Comparison of ENCODE assay signal across 8 cellular contexts in genomic region chr16:29454835-29455234, GRCh38. TPM values are rescaled to one million over a fixed set of nuclear protein-coding genes. Genes with fewer than 3 reads are reported as not detected.
DNase-seq lines count a peak whose midpoint lies in the region; ATAC-seq and TF ChIP-seq lines count a peak whose summit lies in the region.
"Not testable (repeated sequence)": the region's sequence is repeated elsewhere in the genome, so short reads cannot be mapped to it uniquely, and the experiment has no call there.

No MANE protein-coding gene starts in this region.

- H4K20me1 ChIP-seq in GM23338 (replicated peaks; ENCODE audit: insufficient read depth), result not testable (repeated sequence)

- not testable (repeated sequence) for H3K36me3 Mint-ChIP-seq in GM23338 (ENCODE audit: low read depth); activated T-cell treated with anti-CD3 and anti-CD28 coated beads, Interleukin-2, amount 50 U/mL, for 4 hours (ENCODE audit: insufficient read depth)

- not testable (repeated sequence) for H2AFZ ChIP-seq in GM23338

- intact Hi-C loops in left lung (cut with DNase I), result not testable (repeated sequence)

- H3K9me2 ChIP-seq in GM23338 (ENCODE audit: insufficient read depth), result not testable (repeated sequence)

- not testable (repeated sequence) for TF ChIP-seq EP300 in upper lobe of left lung (IDR thresholded peaks at IDR 0.05)

- H3K4me3 Mint-ChIP-seq in GM23338; activated T-cell treated with anti-CD3 and anti-CD28 coated beads, Interleukin-2, amount 50 U/mL, for 4 hours: not testable (repeated sequence)

- H3K27me3 Mint-ChIP-seq in GM23338 (ENCODE audit: insufficient read depth, low read depth, poor library complexity); activated T-cell treated with anti-CD3 and anti-CD28 coated beads, Interleukin-2, amount 50 U/mL, for 4 hours (ENCODE audit: low read depth): not testable (repeated sequence)

- H3K9me3 Mint-ChIP-seq in GM23338; activated T-cell treated with anti-CD3 and anti-CD28 coated beads, Interleukin-2, amount 50 U/mL, for 4 hours: not testable (repeated sequence)

- not testable (repeated sequence) for DNase-seq in GM23338 (ENCODE audit: low spot score); activated T-cell treated with anti-CD3 and anti-CD28 coated beads, Interleukin-2, amount 50 U/mL, for 4 hours; left lung; upper lobe of left lung

- H3K4me1 Mint-ChIP-seq in GM23338; activated T-cell treated with anti-CD3 and anti-CD28 coated beads, Interleukin-2, amount 50 U/mL, for 4 hours (ENCODE audit: low read depth): not testable (repeated sequence)

- not testable (repeated sequence) for H3K79me2 ChIP-seq in GM23338 (replicated peaks; ENCODE audit: insufficient read depth)

- H3K9me3 ChIP-seq in left lung, upper lobe of left lung: not testable (repeated sequence)

- H3K4me3 ChIP-seq in GM23338, left lung, upper lobe of left lung: not testable (repeated sequence)

- ATAC-seq in GM18508 (IDR thresholded peaks at IDR 0.05; ENCODE audit: insufficient read depth, unreplicated experiment), result peak; percentile 30
- ATAC-seq in GM19438 (IDR thresholded peaks at IDR 0.05; ENCODE audit: low read depth, unreplicated experiment), result peak; percentile 62
- peak; percentile 74 for ATAC-seq in GM23338
- peak; percentile 66 for ATAC-seq in HG03045 (IDR thresholded peaks at IDR 0.05; ENCODE audit: unreplicated experiment)
- peak; percentile 42 for ATAC-seq in HG03520 (IDR thresholded peaks at IDR 0.05; ENCODE audit: unreplicated experiment)
- peak; percentile 81 to 82 for ATAC-seq in activated T-cell treated with anti-CD3 and anti-CD28 coated beads, Interleukin-2, amount 50 U/mL, for 4 hours
- peak; percentile 87 for ATAC-seq in left lung
- peak; percentile 92 to 94 for ATAC-seq in upper lobe of left lung (ENCODE audit: low FRiP score in 2 of 2)

- TF ChIP-seq POLR2A in upper lobe of left lung (IDR thresholded peaks at IDR 0.05), result not testable (repeated sequence)

- H3K36me3 ChIP-seq in GM23338 (ENCODE audit: insufficient read depth); left lung; upper lobe of left lung: not testable (repeated sequence)

- H3K27ac Mint-ChIP-seq in GM23338, result not testable (repeated sequence)

- H3F3A ChIP-seq in GM23338 (replicated peaks; ENCODE audit: low read depth), result not testable (repeated sequence)

- not testable (repeated sequence) for H3K27me3 ChIP-seq in GM23338 (ENCODE audit: insufficient read depth); left lung; upper lobe of left lung

- TF ChIP-seq CTCF in GM23338 (conservative IDR thresholded peaks at IDR 0.05; ENCODE audit: low read depth in 2 of 2); left lung (IDR thresholded peaks at IDR 0.05); upper lobe of left lung (IDR thresholded peaks at IDR 0.05): not testable (repeated sequence)

- H3K4me1 ChIP-seq in GM23338 (ENCODE audit: insufficient read depth); left lung; upper lobe of left lung: not testable (repeated sequence)

- no CpG with 5 or more reads among the region's 28 CpGs for WGBS in upper lobe of left lung, 2 donors

- H3K27ac ChIP-seq in GM23338 (ENCODE audit: low read depth); left lung; upper lobe of left lung: not testable (repeated sequence)

- H3K4me2 ChIP-seq in GM23338, result not testable (repeated sequence)

RNA-seq across cellular contexts. Expression of gene SLX1B, which starts 0.5 kb away (rescaled TPM):
- 62.6 and 65.9 TPM in 2 replicates for total RNA-seq in GM23338 (2014; rRNA removed; shearing (Covaris generic))
- polyA plus RNA-seq in GM23338 (2016; fragmentation: Nextera tagmentation; extraction: Ambion mirVana), result 2.8 and 2.9 TPM in 2 replicates
- 10 to 100 TPM; 36.1 to 55.8 (median 49.0) TPM for total RNA-seq in activated T-cell treated with anti-CD3 and anti-CD28 coated beads, Interleukin-2, amount 50 U/mL, for 4 hours
- total RNA-seq in left lung (10 to 100 TPM; 35.1 to 42.0 TPM), upper lobe of left lung (10 to 100 TPM in 4 of 6 donors, 1 to 10 TPM in 1, not detected in 1; 9.6 to 28.0 (median 12.3) TPM)

RNA-seq across cellular contexts. Expression of gene BOLA2, which starts 0.7 kb away (rescaled TPM):
- 22.1 and 25.4 TPM in 2 replicates for total RNA-seq in GM23338 (2014; rRNA removed; shearing (Covaris generic))
- polyA plus RNA-seq in GM23338 (2016; fragmentation: Nextera tagmentation; extraction: Ambion mirVana), result 30.0 and 39.6 TPM in 2 replicates
- total RNA-seq in activated T-cell treated with anti-CD3 and anti-CD28 coated beads, Interleukin-2, amount 50 U/mL, for 4 hours, result 10 to 100 TPM; 12.4 to 15.4 (median 13.4) TPM
- total RNA-seq in left lung (1 to 10 TPM; 2.9 to 8.8 TPM), upper lobe of left lung (10 to 100 TPM in 4 of 6 donors, 1 to 10 TPM in 2; 3.9 to 19.9 (median 13.1) TPM)

RNA-seq across cellular contexts. Expression of gene SULT1A4, which starts 4.9 kb away (rescaled TPM):
- total RNA-seq in GM23338 (2014; rRNA removed; shearing (Covaris generic)), result 3.9 and 8.5 TPM in 2 replicates
- 4.2 and 9.4 TPM in 2 replicates for polyA plus RNA-seq in GM23338 (2016; fragmentation: Nextera tagmentation; extraction: Ambion mirVana)
- total RNA-seq in activated T-cell treated with anti-CD3 and anti-CD28 coated beads, Interleukin-2, amount 50 U/mL, for 4 hours, result 1 to 10 TPM in 2 of 3 donors, under 1 TPM in 1; 0.57 to 1.6 (median 1.3) TPM
- total RNA-seq in left lung (10 to 100 TPM in 1 of 2 donors, 1 to 10 TPM in 1; 9.5 to 10.7 TPM), upper lobe of left lung (10 to 100 TPM in 5 of 6 donors, 1 to 10 TPM in 1; 8.9 to 21.0 (median 16.2) TPM)

RNA-seq across cellular contexts. Expression of gene NPIPB11, which starts 48.3 kb away (rescaled TPM):
- total RNA-seq in GM23338 (2014; rRNA removed; shearing (Covaris generic)), result 1.2 and 5.5 TPM in 2 replicates
- polyA plus RNA-seq in GM23338 (2016; fragmentation: Nextera tagmentation; extraction: Ambion mirVana), result 1.9 and 2.3 TPM in 2 replicates
- total RNA-seq in activated T-cell treated with anti-CD3 and anti-CD28 coated beads, Interleukin-2, amount 50 U/mL, for 4 hours, result under 1 TPM; 0.53 to 0.84 (median 0.55) TPM
- total RNA-seq in left lung (1 to 10 TPM in 1 of 2 donors, under 1 TPM in 1; 0.32 to 1.2 TPM), upper lobe of left lung (1 to 10 TPM in 5 of 6 donors, under 1 TPM in 1; 0.30 to 4.2 (median 1.8) TPM)

RNA-seq across cellular contexts. Expression of gene NPIPB12, which starts 51.4 kb away (rescaled TPM):
- 17.6 and 66.2 TPM in 2 replicates for total RNA-seq in GM23338 (2014; rRNA removed; shearing (Covaris generic))
- 64.6 and 72.8 TPM in 2 replicates for polyA plus RNA-seq in GM23338 (2016; fragmentation: Nextera tagmentation; extraction: Ambion mirVana)
- total RNA-seq in activated T-cell treated with anti-CD3 and anti-CD28 coated beads, Interleukin-2, amount 50 U/mL, for 4 hours, result 10 to 100 TPM; 38.6 to 55.5 (median 51.8) TPM
- total RNA-seq in left lung (10 to 100 TPM; 34.0 to 55.0 TPM), upper lobe of left lung (100 to 1,000 TPM in 2 of 6 donors, 10 to 100 TPM in 4; 29.2 to 444 (median 50.9) TPM)

Comparison
In these comparisons a context has a peak if more than half of its experiments do, and no peak if none do; other contexts are left out.
1. ATAC-seq: peak in every context shown above with its lines; median percentile 93 in upper lobe of left lung; 87 in left lung; 82 in activated T-cell treated with anti-CD3 and anti-CD28 coated beads, Interleukin-2, amount 50 U/mL, for 4 hours; 74 in GM23338; 66 in HG03045; 62 in GM19438; 42 in HG03520; 30 in GM18508.